ENCODE assay signal across 10 cellular contexts in genomic region chr1:236168716-236169429, GRCh38. TPM values are rescaled to one million over a fixed set of nuclear protein-coding genes. Genes with fewer than 3 reads are reported as not detected.
DNase-seq lines count a peak whose midpoint lies in the region; ATAC-seq and TF ChIP-seq lines count a peak whose summit lies in the region.
"Had no signal": no experiment of that assay in that cellular context is flagged by ENCODE, and none has a peak within 500 bp of the region (broad histone marks: within the 10 kb centered on the region; RNA-seq: fewer than 3 reads in every experiment).

No MANE protein-coding gene starts in this region.

- TF ChIP-seq CTCF in RWPE1 (conservative IDR thresholded peaks at IDR 0.05; ENCODE audit: low read depth): no peak

- DNase-seq in A172 (ENCODE audit: low spot score) (peak; percentile 31), RWPE1 (ENCODE audit: low spot score) (peak; percentile 56), iPS-NIHi11 (ENCODE audit: low spot score) (peak; percentile 51), GM19238 (ENCODE audit: insufficient read length, low spot score) (no peak), NCI-H526 treated with DMSO at 0.1 percent for 48 hours (lab: John Stamatoyannopoulos, UW) (no peak)
- DNase-seq: NCI-H2171 treated with DMSO at 0.1 percent for 48 hours had no signal

- CTCF ChIA-PET in RWPE1 (lab: Yijun Ruan, JAX): interaction anchor here (0.5 to 0.6 kb wide), 2 partner anchors 8 to 15 kb away, joined by 5 to 8 read pairs; no protein-coding TSS in a partner anchor

- H3K27ac ChIP-seq in RWPE1: no peak overlapping the region
- H3K27ac ChIP-seq: ovary had no signal

- POLR2A ChIA-PET in RWPE1 (lab: Yijun Ruan, JAX; ENCODE audit: low non-redundant PET): no interaction called here

- peak; percentile 64 for ATAC-seq in GM21529 (IDR thresholded peaks at IDR 0.05; ENCODE audit: unreplicated experiment)
- no peak for ATAC-seq in HG03095 (IDR thresholded peaks at IDR 0.05; ENCODE audit: unreplicated experiment)
- ATAC-seq in GM21360 (IDR thresholded peaks at IDR 0.05; ENCODE audit: unreplicated experiment): no peak

RNA-seq across cellular contexts. Expression of gene GPR137B, which starts 26.5 kb away (rescaled TPM):
- 10.3 and 17.4 TPM in 2 replicates for total RNA-seq in A172 (2014; rRNA removed; shearing (Covaris generic))

Comparison
In these comparisons a context has a peak if more than half of its experiments do, and no peak if none do; other contexts are left out.
1. DNase-seq: peak in A172 (single experiment), RWPE1 (single experiment) and iPS-NIHi11 (single experiment); none in GM19238 (single experiment) and NCI-H526 treated with DMSO at 0.1 percent for 48 hours (single experiment).